ENCODE assay signal across 14 cellular contexts in genomic region chr22:19593991-19594569, GRCh38.
A peak's percentile ranks its signal among the peaks of the same experiment; 100 is the strongest.
DNase-seq lines count a peak whose midpoint lies in the region; ATAC-seq and TF ChIP-seq lines count a peak whose summit lies in the region.
"Had no signal": no experiment of that assay in that cellular context is flagged by ENCODE, and none has a peak within 500 bp of the region (broad histone marks: within the 10 kb centered on the region; RNA-seq: fewer than 3 reads in every experiment).

No MANE protein-coding gene starts in this region.

- H3K23ac ChIP-seq in trophoblast cell (ENCODE audit: low read length): peak overlapping the region; percentile 49

- peak overlapping the region; percentile 68 for H3K27ac Mint-ChIP-seq in activated naive CD4-positive, alpha-beta T cell treated with anti-CD3 and anti-CD28 coated beads, Interleukin-2, amount 50 U/mL, for 24 hours
- peak overlapping the region in 3 of 5 experiments; percentile 85 to 88 (median 87) for H3K27ac Mint-ChIP-seq in brain
- no peak overlapping the region for H3K27ac Mint-ChIP-seq in neural progenitor cell
- no peak overlapping the region for H3K27ac Mint-ChIP-seq in activated CD8-positive, alpha-beta memory T cell treated with anti-CD3 and anti-CD28 coated beads, Interleukin-2, amount 10 ng/mL, durations not matched to agents 7 days and 5 days
- H3K27ac Mint-ChIP-seq: B cell; CD8-positive, alpha-beta memory T cell had no signal

- DNase-seq in activated naive CD4-positive, alpha-beta T cell treated with anti-CD3 and anti-CD28 coated beads, Interleukin-2, amount 50 U/mL, for 16 hours: no peak
- DNase-seq in trophoblast cell (peak in 1 of 2 donors; percentile 6), neural progenitor cell (ENCODE audit: low spot score) (no peak)
- DNase-seq in activated CD8-positive, alpha-beta memory T cell treated with anti-CD3 and anti-CD28 coated beads, Interleukin-2, amount 10 ng/mL, durations not matched to agents 7 days and 5 days: no peak
- DNase-seq: Calu3; CD8-positive, alpha-beta memory T cell; DMS 273 treated with DMSO at 0.1 percent for 48 hours; GOT3; H9 had no signal

- H3K9ac ChIP-seq in trophoblast cell (ENCODE audit: low read length) (no peak overlapping the region), neural progenitor cell (no peak overlapping the region)

- no peaks in the 10 kb centered on the region for H3K4me1 ChIP-seq in trophoblast cell (ENCODE audit: control insufficient read depth in 1 of 2, insufficient read depth in 2 of 2, low read length in 2 of 2)
- H3K4me1 ChIP-seq in neural progenitor cell: no peaks in the 10 kb centered on the region

- H3K4ac ChIP-seq in trophoblast cell (ENCODE audit: low read depth, low read length): no peak overlapping the region

- peaks cover 53% of the 10 kb centered on the region for H3K4me1 Mint-ChIP-seq in activated naive CD4-positive, alpha-beta T cell treated with anti-CD3 and anti-CD28 coated beads, Interleukin-2, amount 50 U/mL, for 24 hours
- H3K4me1 Mint-ChIP-seq in brain (peaks cover 30% of the 10 kb centered on the region), neural progenitor cell (peaks cover 24% of the 10 kb centered on the region)
- H3K4me1 Mint-ChIP-seq in activated CD8-positive, alpha-beta memory T cell treated with anti-CD3 and anti-CD28 coated beads, Interleukin-2, amount 10 ng/mL, durations not matched to agents 7 days and 5 days: peaks cover 20% of the 10 kb centered on the region

- CTCF ChIA-PET in activated CD8-positive, alpha-beta memory T cell treated with anti-CD3 and anti-CD28 coated beads, Interleukin-2, amount 10 ng/mL, durations not matched to agents 7 days and 5 days (lab: Charles Lee): interaction anchor here (0.7 to 1.1 kb wide), 2 partner anchors 11 to 1948 kb away, joined by 3 to 4 read pairs; no protein-coding TSS in a partner anchor

- H3K18ac ChIP-seq in trophoblast cell (ENCODE audit: low read length): no peak overlapping the region

- H3K4me3 ChIP-seq in trophoblast cell (ENCODE audit: low read depth, low read length): no peak overlapping the region
- H3K4me3 ChIP-seq in neural progenitor cell: no peak overlapping the region

- H3K27me3 ChIP-seq in trophoblast cell (ENCODE audit: insufficient read depth, low read length): no peaks in the 10 kb centered on the region
- no peaks in the 10 kb centered on the region for H3K27me3 ChIP-seq in neural progenitor cell

- H2BK120ac ChIP-seq in trophoblast cell (ENCODE audit: insufficient read depth, low read length, poor library complexity): no peak overlapping the region

- H3K36me3 ChIP-seq in trophoblast cell (ENCODE audit: control insufficient read depth in 1 of 2, insufficient read depth in 2 of 2, low read length in 2 of 2) (no peaks in the 10 kb centered on the region), neural progenitor cell (no peaks in the 10 kb centered on the region)

- no peak for TF ChIP-seq CTCF in brain (conservative IDR thresholded peaks at IDR 0.05)
- TF ChIP-seq CTCF in neural progenitor cell (IDR thresholded peaks at IDR 0.05): no peak

- H2AK5ac ChIP-seq in trophoblast cell (ENCODE audit: low read length): no peak overlapping the region

- H2BK12ac ChIP-seq in trophoblast cell (ENCODE audit: low read length): no peak overlapping the region

- H3K9me3 Mint-ChIP-seq in activated naive CD4-positive, alpha-beta T cell treated with anti-CD3 and anti-CD28 coated beads, Interleukin-2, amount 50 U/mL, for 24 hours: no peaks in the 10 kb centered on the region
- H3K9me3 Mint-ChIP-seq in brain (no peaks in the 10 kb centered on the region), neural progenitor cell (no peaks in the 10 kb centered on the region)
- H3K9me3 Mint-ChIP-seq in activated CD8-positive, alpha-beta memory T cell treated with anti-CD3 and anti-CD28 coated beads, Interleukin-2, amount 10 ng/mL, durations not matched to agents 7 days and 5 days (ENCODE audit: low read depth): no peaks in the 10 kb centered on the region
- H3K9me3 Mint-ChIP-seq: CD8-positive, alpha-beta memory T cell; H9 had no signal

- no peak overlapping the region for H2AFZ ChIP-seq in trophoblast cell (ENCODE audit: insufficient read depth, low read length, poor library complexity)
- no peak overlapping the region for H2AFZ ChIP-seq in neural progenitor cell (replicated peaks)

- H3K14ac ChIP-seq in trophoblast cell (ENCODE audit: low read length): no peak overlapping the region

- ATAC-seq in GM21360 (IDR thresholded peaks at IDR 0.05; ENCODE audit: unreplicated experiment): no peak
- no peak for ATAC-seq in activated CD8-positive, alpha-beta memory T cell treated with anti-CD3 and anti-CD28 coated beads, Interleukin-2, amount 10 ng/mL, durations not matched to agents 7 days and 5 days

- no peak overlapping the region for H4K12ac ChIP-seq in trophoblast cell (ENCODE audit: low read depth, low read length)

- H3K9me3 ChIP-seq in trophoblast cell (ENCODE audit: insufficient read depth, low read depth, low read length) (no peaks in the 10 kb centered on the region), neural progenitor cell (ENCODE audit: low read depth) (no peaks in the 10 kb centered on the region)

- no peak overlapping the region for H2BK5ac ChIP-seq in trophoblast cell (ENCODE audit: low read depth, low read length, poor library complexity)

- no peak overlapping the region for H4K8ac ChIP-seq in trophoblast cell (ENCODE audit: low read depth, low read length)

- no peaks in the 10 kb centered on the region for H3K79me2 ChIP-seq in trophoblast cell (ENCODE audit: control insufficient read depth, insufficient read depth, low read length, poor library complexity)
- H3K79me2 ChIP-seq in neural progenitor cell (ENCODE audit: low read depth): no peaks in the 10 kb centered on the region

- no peak overlapping the region for H3K4me3 Mint-ChIP-seq in activated naive CD4-positive, alpha-beta T cell treated with anti-CD3 and anti-CD28 coated beads, Interleukin-2, amount 50 U/mL, for 24 hours
- no peak overlapping the region for H3K4me3 Mint-ChIP-seq in brain
- no peak overlapping the region for H3K4me3 Mint-ChIP-seq in neural progenitor cell
- no peak overlapping the region for H3K4me3 Mint-ChIP-seq in activated CD8-positive, alpha-beta memory T cell treated with anti-CD3 and anti-CD28 coated beads, Interleukin-2, amount 10 ng/mL, durations not matched to agents 7 days and 5 days
- H3K4me3 Mint-ChIP-seq: B cell; CD8-positive, alpha-beta memory T cell; H9 had no signal

- H3K27ac ChIP-seq in trophoblast cell (ENCODE audit: low read depth, low read length): no peak overlapping the region
- H3K27ac ChIP-seq in neural progenitor cell: no peak overlapping the region
- H3K27ac ChIP-seq: C4-2B had no signal

- no peaks in the 10 kb centered on the region for H3F3A ChIP-seq in neural progenitor cell (ENCODE audit: low read depth)

- no peaks in the 10 kb centered on the region for H3K79me1 ChIP-seq in trophoblast cell (ENCODE audit: low read length)

- H4K91ac ChIP-seq in trophoblast cell (ENCODE audit: low read depth, low read length): no peak overlapping the region

- H3K36me3 Mint-ChIP-seq in activated naive CD4-positive, alpha-beta T cell treated with anti-CD3 and anti-CD28 coated beads, Interleukin-2, amount 50 U/mL, for 24 hours: no peaks in the 10 kb centered on the region
- H3K36me3 Mint-ChIP-seq in brain (no peaks in the 10 kb centered on the region), neural progenitor cell (no peaks in the 10 kb centered on the region)
- H3K36me3 Mint-ChIP-seq in activated CD8-positive, alpha-beta memory T cell treated with anti-CD3 and anti-CD28 coated beads, Interleukin-2, amount 10 ng/mL, durations not matched to agents 7 days and 5 days: no peaks in the 10 kb centered on the region
- H3K36me3 Mint-ChIP-seq: CD8-positive, alpha-beta memory T cell had no signal

- no CpG with 5 or more reads among the region's 7 CpGs for WGBS in trophoblast cell (ENCODE audit: extremely low coverage, insufficient coverage, insufficient read length)

- H4K20me1 ChIP-seq in neural progenitor cell (ENCODE audit: low read depth): no peaks in the 10 kb centered on the region

- no peaks in the 10 kb centered on the region for H3K27me3 Mint-ChIP-seq in activated naive CD4-positive, alpha-beta T cell treated with anti-CD3 and anti-CD28 coated beads, Interleukin-2, amount 50 U/mL, for 24 hours
- H3K27me3 Mint-ChIP-seq in brain (peaks cover 9% of the 10 kb centered on the region), neural progenitor cell (ENCODE audit: insufficient read depth, low read depth) (peaks cover 12% of the 10 kb centered on the region)
- peaks cover 19% of the 10 kb centered on the region for H3K27me3 Mint-ChIP-seq in activated CD8-positive, alpha-beta memory T cell treated with anti-CD3 and anti-CD28 coated beads, Interleukin-2, amount 10 ng/mL, durations not matched to agents 7 days and 5 days

- no peak overlapping the region for H3K4me2 ChIP-seq in trophoblast cell (ENCODE audit: low read length)
- H3K4me2 ChIP-seq in neural progenitor cell: no peak overlapping the region

Comparison
In these comparisons a context has a peak if more than half of its experiments do, and no peak if none do; other contexts are left out.
1. H3K27ac Mint-ChIP-seq: peak in activated naive CD4-positive, alpha-beta T cell treated with anti-CD3 and anti-CD28 coated beads, Interleukin-2, amount 50 U/mL, for 24 hours (single experiment) and brain (3 of 5); none in neural progenitor cell (single experiment) and activated CD8-positive, alpha-beta memory T cell treated with anti-CD3 and anti-CD28 coated beads, Interleukin-2, amount 10 ng/mL, durations not matched to agents 7 days and 5 days (single experiment).